In genomic region chr3:151764699-151765098, GRCh38 we compare ENCODE assay signal across 4 cellular contexts.
TF ChIP-seq lines count a peak whose summit lies in the region.

No MANE protein-coding gene starts in this region.

TF ChIP-seq in A549, 52 proteins besides CTCF, POLR2A, EP300 and RAD21:
- peak; percentile 33; the same call in 1 of the 2 replicates for TF ChIP-seq HDAC2 (IDR thresholded peaks at IDR 0.05)
- 0 out of 2 replicates have a peak, but pooled peaks have one; percentile 43 for TF ChIP-seq CHD4 (IDR thresholded peaks at IDR 0.05; ENCODE audit: borderline replicate concordance)
- peak; percentile 78; the same call in 1 of the 2 replicates for TF ChIP-seq KDM1A (IDR thresholded peaks at IDR 0.05; ENCODE audit: low read depth)

TF ChIP-seq in HCT116, 20 proteins besides CTCF, POLR2A, EP300 and RAD21:
- 0 out of 2 replicates have a peak, but pooled peaks have one; percentile 16 for TF ChIP-seq CBX3 (IDR thresholded peaks at IDR 0.05; ENCODE audit: low read depth)

TF ChIP-seq in HEK293, 187 proteins besides CTCF, POLR2A, EP300 and RAD21:
- peak; percentile 17; the same call in 1 of the 2 replicates for TF ChIP-seq ZNF146 (tag by site-specific recombination; IDR thresholded peaks at IDR 0.05)

TF ChIP-seq in K562, 482 proteins besides CTCF, POLR2A, EP300 and RAD21:
- TF ChIP-seq ZNF146 (CRISPR knock-in tag; IDR thresholded peaks at IDR 0.05; ENCODE audit: unreplicated experiment), result peak; percentile 72
